Comparison of ENCODE assay signal across 9 cellular contexts in genomic region chr13:101919541-101920306, GRCh38.
DNase-seq lines count a peak whose midpoint lies in the region; ATAC-seq and TF ChIP-seq lines count a peak whose summit lies in the region.
"Had no signal": no experiment of that assay in that cellular context is flagged by ENCODE, and none has a peak within 500 bp of the region (broad histone marks: within the 10 kb centered on the region; RNA-seq: fewer than 3 reads in every experiment).

No MANE protein-coding gene starts in this region.

- no peaks in the 10 kb centered on the region for H3F3A ChIP-seq in MM.1S (ENCODE audit: insufficient read depth, low read length)

- H3K4me3 ChIP-seq in AG10803 (ENCODE audit: low read length) (no peak overlapping the region), MM.1S (ENCODE audit: low read length) (no peak overlapping the region; the same call in 1 of the 2 replicates), brain microvascular endothelial cell (ENCODE audit: low read depth, low read length) (peak overlapping the region; percentile 34)
- H3K4me3 ChIP-seq: skin epidermis had no signal

- H3K9me2 ChIP-seq in MM.1S (replicated peaks; ENCODE audit: insufficient read depth, low read length) = no peaks in the 10 kb centered on the region

- no peak overlapping the region for H2AFZ ChIP-seq in MM.1S (ENCODE audit: low read length)

- H3K4me2 ChIP-seq in MM.1S (ENCODE audit: low read depth, low read length) = peak overlapping the region; percentile 31; the same call in 1 of the 2 replicates

- H3K9ac ChIP-seq in MM.1S (ENCODE audit: low read length) = no peak overlapping the region

- H3K4me1 ChIP-seq in MM.1S (ENCODE audit: low read length) = no peaks in the 10 kb centered on the region

- H3K27me3 ChIP-seq in MM.1S (replicated peaks; ENCODE audit: insufficient read depth, low read length) (no peaks in the 10 kb centered on the region), brain microvascular endothelial cell (replicated peaks) (peaks cover 45% of the 10 kb centered on the region)

- peak; percentile 16 for DNase-seq in AG10803 (ENCODE audit: low read depth)
- no peak for DNase-seq in MM.1S
- peak; percentile 40 for DNase-seq in brain microvascular endothelial cell
- peak; percentile 85 for DNase-seq in islet precursor cell
- no peak for DNase-seq in stimulated activated CD4-positive, alpha-beta T cell treated with anti-CD3 and anti-CD28 coated beads, Interleukin-4, amount 100 ng/mL, for 4 hours
- DNase-seq in T-helper 2 cell = no peak

- no peaks in the 10 kb centered on the region for H3K9me3 ChIP-seq in MM.1S (replicated peaks; ENCODE audit: insufficient read depth, low read length)

- in situ Hi-C loops in brain microvascular endothelial cell (cut with HindIII; ENCODE audit: low pct_ligation_motif_present, low sequenced_read_pairs) = loop anchor here (25.0 kb wide), 1 partner anchor 132 kb away; no protein-coding TSS in a partner anchor

- TF ChIP-seq CTCF in AG10803 (conservative IDR thresholded peaks at IDR 0.05; ENCODE audit: low read length) (no peak), MM.1S (IDR thresholded peaks at IDR 0.05; ENCODE audit: low read length) (peak; percentile 14; the same call in 1 of the 2 replicates), brain microvascular endothelial cell (IDR thresholded peaks at IDR 0.05; ENCODE audit: low read depth, low read length, missing control alignments) (peak; percentile 23)

- ATAC-seq in GM21367 (IDR thresholded peaks at IDR 0.05; ENCODE audit: unreplicated experiment) (no peak), GM18519 (IDR thresholded peaks at IDR 0.05; ENCODE audit: low FRiP score, unreplicated experiment) (no peak)

- no peaks in the 10 kb centered on the region for H4K20me1 ChIP-seq in MM.1S (ENCODE audit: insufficient read depth, low read length)

- H3K79me2 ChIP-seq in MM.1S (ENCODE audit: low read length) = no peaks in the 10 kb centered on the region

- H3K27ac ChIP-seq in MM.1S (ENCODE audit: low read length) (no peak overlapping the region), brain microvascular endothelial cell (no peak overlapping the region)
- H3K27ac ChIP-seq: skin epidermis had no signal

- H3K36me3 ChIP-seq in MM.1S (replicated peaks; ENCODE audit: insufficient read depth, low read length) (no peaks in the 10 kb centered on the region), brain microvascular endothelial cell (replicated peaks) (no peaks in the 10 kb centered on the region)

Comparison
In these comparisons a context has a peak if more than half of its experiments do, and no peak if none do; other contexts are left out.
1. DNase-seq: peak in AG10803 (single experiment), brain microvascular endothelial cell (single experiment) and islet precursor cell (single experiment); none in MM.1S (single experiment), stimulated activated CD4-positive, alpha-beta T cell treated with anti-CD3 and anti-CD28 coated beads, Interleukin-4, amount 100 ng/mL, for 4 hours (0 of 2) and T-helper 2 cell (0 of 5).